8 cellular contexts compared by ENCODE assay signal in genomic region chr1:150366416-150367296, GRCh38. TPM values are rescaled to one million over a fixed set of nuclear protein-coding genes. Genes with fewer than 3 reads are reported as not detected.
DNase-seq lines count a peak whose midpoint lies in the region; ATAC-seq and TF ChIP-seq lines count a peak whose summit lies in the region.

No MANE protein-coding gene starts in this region.

- H3K4me1 ChIP-seq in thyroid gland = peaks cover 13 to 18% of the 10 kb centered on the region in 2 donors

- ATAC-seq in activated naive CD8-positive, alpha-beta T cell treated with anti-CD3 and anti-CD28 coated beads, Interleukin-2, amount 10 ng/mL, durations not matched to agents 7 days and 5 days (ENCODE audit: low read depth) = no peak

- WGBS in thyroid gland, 2 donors = 14% methylated on average over 12 of the region's 12 CpGs

- H3K27me3 ChIP-seq in AG04450 (ENCODE audit: control insufficient read depth, insufficient read depth, low read length) (no peaks in the 10 kb centered on the region), HL-60 (ENCODE audit: insufficient read depth, poor library complexity, severe bottlenecking) (no peaks in the 10 kb centered on the region), thyroid gland (no peaks in the 10 kb centered on the region)

- H3K4me3 ChIP-seq in AG04450 (ENCODE audit: low read depth, low read length) = peak overlapping the region; percentile 81
- peak overlapping the region; percentile 61 for H3K4me3 ChIP-seq in HL-60 (replicated peaks; ENCODE audit: insufficient read depth, low read length)
- H3K4me3 ChIP-seq in thyroid gland (replicated peaks in 1 of 3) = peak overlapping the region in 2 of 3 donors; percentile 73 to 88

- DNase-seq in AG04450 (ENCODE audit: low read depth, low spot score) (no peak), HL-60 (ENCODE audit: low read depth in 1 of 2, low spot score in 1 of 2) (peak in 1 of 2 experiments; percentile 16), kidney tubule cell (ENCODE audit: low spot score) (peak; percentile 92), thyroid gland (no peak), NCI-H1417 (lab: John Stamatoyannopoulos, UW) (no peak), iPS-NIHi7 (ENCODE audit: extremely low spot score) (no peak)
- no peak for DNase-seq in activated naive CD8-positive, alpha-beta T cell treated with anti-CD3 and anti-CD28 coated beads, Interleukin-2, amount 10 ng/mL, durations not matched to agents 7 days and 5 days
- DNase-seq in activated CD4-positive, alpha-beta T cell treated with anti-CD3 and anti-CD28 coated beads, Interleukin-2, amount 50 U/mL, for 4 hours = no peak

- H3K9me3 ChIP-seq in AG04450 (ENCODE audit: control insufficient read depth, insufficient read depth, low read length) (no peaks in the 10 kb centered on the region), thyroid gland (no peaks in the 10 kb centered on the region)

- POLR2A ChIA-PET in AG04450 (lab: Yijun Ruan, JAX) = no interaction called here
- POLR2A ChIA-PET in activated naive CD8-positive, alpha-beta T cell treated with anti-CD3 and anti-CD28 coated beads, Interleukin-2, amount 10 ng/mL, durations not matched to agents 7 days and 5 days (lab: Charles Lee) = interaction anchor here (0.6 to 1.3 kb wide), 2 partner anchors 378 to 690 kb away, joined by 3 read pairs; no protein-coding TSS in a partner anchor

- no peak for TF ChIP-seq POLR2A in thyroid gland (IDR thresholded peaks at IDR 0.05)

- H3K27ac Mint-ChIP-seq in activated naive CD8-positive, alpha-beta T cell treated with anti-CD3 and anti-CD28 coated beads, Interleukin-2, amount 10 ng/mL, durations not matched to agents 7 days and 5 days = peak overlapping the region; percentile 99

- H3K4me3 Mint-ChIP-seq in activated naive CD8-positive, alpha-beta T cell treated with anti-CD3 and anti-CD28 coated beads, Interleukin-2, amount 10 ng/mL, durations not matched to agents 7 days and 5 days = peak overlapping the region; percentile 100

- CTCF ChIA-PET in AG04450 (lab: Charles Lee) = interaction anchor here (0.6 kb wide), 1 partner anchor 133 kb away, joined by 3 read pairs; no protein-coding TSS in a partner anchor

- no peak for TF ChIP-seq CTCF in AG04450 (IDR thresholded peaks at IDR 0.05; ENCODE audit: low read depth, low read length)
- no peak for TF ChIP-seq CTCF in HL-60 (IDR thresholded peaks at IDR 0.05; ENCODE audit: insufficient read depth, low read length)
- no peak for TF ChIP-seq CTCF in thyroid gland (IDR thresholded peaks at IDR 0.05)

- H3K9me3 Mint-ChIP-seq in activated naive CD8-positive, alpha-beta T cell treated with anti-CD3 and anti-CD28 coated beads, Interleukin-2, amount 10 ng/mL, durations not matched to agents 7 days and 5 days = no peaks in the 10 kb centered on the region

- peaks cover 33% of the 10 kb centered on the region for H3K4me1 Mint-ChIP-seq in activated naive CD8-positive, alpha-beta T cell treated with anti-CD3 and anti-CD28 coated beads, Interleukin-2, amount 10 ng/mL, durations not matched to agents 7 days and 5 days

- no peaks in the 10 kb centered on the region for H3K36me3 ChIP-seq in thyroid gland

- H3K27ac ChIP-seq in AG04450 (ENCODE audit: low read depth, low read length) (no peak overlapping the region), HL-60 (replicated peaks) (peak overlapping the region; percentile 94), thyroid gland (peak overlapping the region; percentile 37 to 97 (median 63))

- intact Hi-C loops in thyroid gland (cut with DNase I) = loop anchor here (10.0 kb wide), 1 partner anchor 98 kb away; no protein-coding TSS in a partner anchor

- no peaks in the 10 kb centered on the region for H3K27me3 Mint-ChIP-seq in activated naive CD8-positive, alpha-beta T cell treated with anti-CD3 and anti-CD28 coated beads, Interleukin-2, amount 10 ng/mL, durations not matched to agents 7 days and 5 days

- H3K36me3 Mint-ChIP-seq in activated naive CD8-positive, alpha-beta T cell treated with anti-CD3 and anti-CD28 coated beads, Interleukin-2, amount 10 ng/mL, durations not matched to agents 7 days and 5 days = peaks cover 16% of the 10 kb centered on the region

RNA-seq across cellular contexts. Expression of gene RPRD2, which starts 2.7 kb away (rescaled TPM):
- 17.1 and 19.7 TPM in 2 replicates for polyA plus RNA-seq in AG04450 (2011; rRNA removed)
- 16.4 and 19.5 TPM in 2 replicates for polyA minus RNA-seq in AG04450 (2011; rRNA and poly(A)+ RNA removed)
- 10 to 100 TPM; 42.2 to 42.3 TPM for total RNA-seq in activated naive CD8-positive, alpha-beta T cell treated with anti-CD3 and anti-CD28 coated beads, Interleukin-2, amount 10 ng/mL, durations not matched to agents 7 days and 5 days
- 10 to 100 TPM; 26.1 to 39.9 (median 31.6) TPM for total RNA-seq in thyroid gland

RNA-seq across cellular contexts. Expression of gene PRPF3, which starts 45.3 kb away (rescaled TPM):
- polyA plus RNA-seq in AG04450 (2011; rRNA removed) = 33.8 and 35.9 TPM in 2 replicates
- polyA minus RNA-seq in AG04450 (2011; rRNA and poly(A)+ RNA removed) = 28.9 and 33.8 TPM in 2 replicates
- total RNA-seq in activated naive CD8-positive, alpha-beta T cell treated with anti-CD3 and anti-CD28 coated beads, Interleukin-2, amount 10 ng/mL, durations not matched to agents 7 days and 5 days = 100 to 1,000 TPM; 103 to 110 TPM
- 10 to 100 TPM; 61.3 to 96.9 (median 68.1) TPM for total RNA-seq in thyroid gland
